Comparison of ENCODE assay signal across 9 cellular contexts in the genomic region with DNA sequence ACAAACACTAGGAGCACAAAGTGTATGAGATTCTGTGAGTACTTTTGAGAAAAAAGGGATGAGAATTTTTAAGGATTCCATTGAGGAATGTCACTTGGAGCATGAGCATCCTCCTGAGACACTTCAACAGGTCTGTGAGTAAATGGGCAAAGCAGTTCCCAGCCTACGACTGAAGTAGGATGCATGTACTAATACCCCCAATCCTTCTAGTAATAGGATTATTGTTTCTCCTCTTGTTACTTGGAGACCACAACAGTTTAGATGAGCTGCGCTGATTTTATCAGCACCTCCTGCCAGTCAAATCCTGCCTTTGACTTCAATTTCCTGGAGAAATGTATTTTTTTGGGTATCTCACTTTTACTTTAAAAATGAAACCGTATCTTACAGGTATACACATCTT. TPM values are rescaled to one million over a fixed set of nuclear protein-coding genes. Genes with fewer than 3 reads are reported as not detected.
A peak's percentile ranks its signal among the peaks of the same experiment; 100 is the strongest.
DNase-seq lines count a peak whose midpoint lies in the region; ATAC-seq, FAIRE-seq and TF ChIP-seq lines count a peak whose summit lies in the region.
"Had no signal": no experiment of that assay in that cellular context is flagged by ENCODE, and none has a peak within 500 bp of the region (broad histone marks: within the 10 kb centered on the region; RNA-seq: fewer than 3 reads in every experiment).

No MANE protein-coding gene starts in this region.

- DNase-seq in AG04449 (ENCODE audit: low read depth, low spot score) (no peak), GM12878 (ENCODE audit: low read depth, low spot score) (no peak), mesothelial cell of epicardium (ENCODE audit: low spot score in 2 of 2, unreplicated experiment in 2 of 2) (no peak), H54 (ENCODE audit: insufficient read length, low spot score) (no peak), mucosa of gallbladder (ENCODE audit: low spot score) (no peak), NOMO-1 treated with DMSO at 0.1 percent for 48 hours (lab: John Stamatoyannopoulos, UW; ENCODE audit: unreplicated experiment) (no peak)
- DNase-seq in stimulated activated CD4-positive, alpha-beta T cell treated with anti-CD3 and anti-CD28 coated beads, Interleukin-12 subunit alpha, Interleukin-12 subunit beta, amount 100 ng/mL, for 4 hours, result no peak

- H3K27ac ChIP-seq in HUES64 (ENCODE audit: low read depth, low read length) (no peak overlapping the region), GM12878 (ENCODE audit: control insufficient read depth, insufficient read depth) (no peak overlapping the region)

- H3K4me3 Mint-ChIP-seq in mesothelial cell of epicardium, result peak overlapping the region; percentile 87

- CTCF ChIA-PET in AG04449 (lab: Yijun Ruan, JAX), result no interaction called here
- CTCF ChIA-PET in GM12878 (lab: Yijun Ruan, JAX), result interaction anchor here (1.1 to 1.2 kb wide), 2 partner anchors 20 to 22 kb away, joined by 3 to 4 read pairs; no protein-coding TSS in a partner anchor

- H3K9ac ChIP-seq in HUES64 (ENCODE audit: low read depth, low read length) (0 out of 2 replicates have a peak overlapping the region, but pooled peaks have one; percentile 19), GM12878 (ENCODE audit: control insufficient read depth, insufficient read depth, low read length) (0 out of 2 replicates have a peak overlapping the region, but pooled peaks have one; percentile 5)

- H4K20me1 ChIP-seq in GM12878 (ENCODE audit: control insufficient read depth, insufficient read depth), result no peaks in the 10 kb centered on the region

- no peaks in the 10 kb centered on the region for H3K27me3 Mint-ChIP-seq in mesothelial cell of epicardium (ENCODE audit: low read depth)

- peaks cover 19% of the 10 kb centered on the region for H3K4me1 Mint-ChIP-seq in mesothelial cell of epicardium

- H3K36me3 ChIP-seq in HUES64 (ENCODE audit: insufficient read depth, low read length) (no peaks in the 10 kb centered on the region), GM12878 (ENCODE audit: control insufficient read depth in 2 of 2, insufficient read depth in 2 of 2, low read length in 1 of 2) (no peaks in the 10 kb centered on the region)

- BruUV-seq in GM12878 (replicated peaks; lab: Mats Ljungman, UMichigan), result TSS peak; percentile 76

- ATAC-seq in GM12878, result no peak

- in situ Hi-C loops in GM12878 (cut with MboI), result no loop called here

- RAD21 ChIA-PET in GM12878 (lab: Charles Lee; ENCODE audit: unreplicated experiment), result interaction anchor here (1.4 kb wide), 1 partner anchor 20 kb away, joined by 4 read pairs; no protein-coding TSS in a partner anchor

- SMC1A ChIA-PET in GM12878 (lab: Charles Lee; ENCODE audit: uncharacterized antibody, unreplicated experiment), result interaction anchor here (0.6 to 1.1 kb wide), 3 partner anchors 21 to 1018 kb away, joined by 3 read pairs; a partner anchor contains a TSS

- WGBS in HUES64, result 100% methylated on average over 2 of the region's 3 CpGs
- 17% methylated on average over 3 of the region's 3 CpGs for WGBS in GM12878 (ENCODE audit: insufficient coverage, insufficient replicate concordance, low lambda C conversion rate, missing lambda C conversion rate)

- TF ChIP-seq POLR2A in GM12878 (IDR thresholded peaks at IDR 0.05; ENCODE audit: low read depth, low read length) (no peak), H54 (IDR thresholded peaks at IDR 0.05; ENCODE audit: low read depth, low read length) (no peak)

- TF ChIP-seq CTCF in AG04449 (IDR thresholded peaks at IDR 0.05; ENCODE audit: insufficient read depth, low read length, missing control alignments) (no peak), GM12878 (IDR thresholded peaks at IDR 0.05 in 2 of 3, conservative IDR thresholded peaks at IDR 0.05 in 1 of 3; ENCODE audit: control insufficient read depth in 2 of 3, extremely low read depth in 1 of 3, insufficient read depth in 1 of 3, low read depth in 3 of 3, low read length in 3 of 3) (no peak), mesothelial cell of epicardium (IDR thresholded peaks at IDR 0.05; ENCODE audit: unreplicated experiment) (no peak)

- H3K79me2 ChIP-seq in GM12878 (ENCODE audit: control insufficient read depth, insufficient read depth, low read length), result no peaks in the 10 kb centered on the region

- H3K9me3 ChIP-seq in HUES64 (ENCODE audit: insufficient read depth, low read depth, low read length), result no peaks in the 10 kb centered on the region
- no peaks in the 10 kb centered on the region; the same call in 2 of the 3 replicates for H3K9me3 ChIP-seq in GM12878 (replicated peaks; ENCODE audit: control insufficient read depth, insufficient read depth, low read length)

- H3K4me2 ChIP-seq in GM12878 (ENCODE audit: control insufficient read depth, insufficient read depth), result peak overlapping the region; percentile 84

- H3K27me3 ChIP-seq in HUES64 (ENCODE audit: insufficient read depth, low read length), result no peaks in the 10 kb centered on the region; the same call in 1 of the 2 replicates
- H3K27me3 ChIP-seq in GM12878 (replicated peaks in 1 of 2; ENCODE audit: control insufficient read depth in 2 of 2, insufficient read depth in 2 of 2, low read length in 1 of 2), result no peaks in the 10 kb centered on the region

- peaks cover under 1% of the 10 kb centered on the region for H3K36me3 Mint-ChIP-seq in mesothelial cell of epicardium

- H2AFZ ChIP-seq in GM12878 (ENCODE audit: control insufficient read depth, low read depth, low read length), result peak overlapping the region; percentile 98

- FAIRE-seq in GM12878 (lab: Jason Lieb, UNC) (no peak), H54 (lab: Jason Lieb, UNC) (no peak)
- FAIRE-seq: endometrium had no signal

- TF ChIP-seq RAD21 in GM12878 (IDR thresholded peaks at IDR 0.05; ENCODE audit: insufficient read depth, low read depth, low read length), result no peak

- intact Hi-C loops in GM12878 (cut with micrococcal nuclease; ENCODE audit: unreplicated experiment), result no loop called here

- TF ChIP-seq EP300 in GM12878 (IDR thresholded peaks at IDR 0.05; ENCODE audit: borderline replicate concordance in 1 of 2, control insufficient read depth in 1 of 2, low read depth in 2 of 2, low read length in 2 of 2), result no peak

- H3K4me1 ChIP-seq in HUES64 (ENCODE audit: insufficient read depth, low read length) (peaks cover 13% of the 10 kb centered on the region; the same call in 1 of the 2 replicates), GM12878 (ENCODE audit: control insufficient read depth, insufficient read depth, low read length) (no peaks in the 10 kb centered on the region)

- POLR2A ChIA-PET in AG04449 (lab: Yijun Ruan, JAX), result no interaction called here
- POLR2A ChIA-PET in GM12878 (lab: Charles Lee), result interaction anchor here (0.9 to 1.1 kb wide), 2 partner anchors 20 to 68 kb away, joined by 3 read pairs; a partner anchor contains a TSS

- peaks cover under 1% of the 10 kb centered on the region for H3K9me3 Mint-ChIP-seq in mesothelial cell of epicardium

- H3K4me3 ChIP-seq in AG04449 (ENCODE audit: low read depth, low read length) (peak overlapping the region; percentile 87), HUES64 (ENCODE audit: low read length) (peak overlapping the region; percentile 69), GM12878 (peak overlapping the region; percentile 78)

- H3K27ac Mint-ChIP-seq in mesothelial cell of epicardium, result peak overlapping the region; percentile 81

TF ChIP-seq in GM12878, 131 proteins besides CTCF, POLR2A, EP300 and RAD21 (continues in another document):
- no peak for TF ChIP-seq MXI1 (IDR thresholded peaks at IDR 0.05; ENCODE audit: low read depth, low read length)

RNA-seq across cellular contexts. Expression of a gene that starts 0.8 kb away (rescaled TPM):
- polyA plus RNA-seq in HUES64 (2013, experiment 1 of 2), result 16.8 TPM
- 21.7 TPM for polyA plus RNA-seq in HUES64 (2013, experiment 2 of 2)
- total RNA-seq in GM12878 (2013; cell fraction: nucleolus; rRNA removed), result 41.7 and 42.0 TPM in 2 replicates
- total RNA-seq in GM12878 (2014; rRNA removed) (2.8 and 3.3 TPM in 2 replicates), GM12878 (2014; rRNA removed; fragmentation: Illumina TruSeq; extraction: Trizol) (2.4 and 2.8 TPM in 2 replicates), GM12878 (2021) (4.1 and 4.8 TPM in 2 replicates), mesothelial cell of epicardium (23.1 to 26.9 TPM (median 24.2 TPM) in 3 replicates), mucosa of gallbladder (24.3 TPM)
- 3.2 TPM for polyA plus RNA-seq in GM12878 (2011; ENCODE audit: low read depth)
- polyA plus RNA-seq in GM12878 (2011; rRNA removed) (5.6 and 6.5 TPM in 2 replicates), GM12878 (2014; fragmentation: Illumina TruSeq; extraction: Trizol) (2.2 and 2.9 TPM in 2 replicates), GM12878 (2014; fragmentation: Nextera tagmentation; extraction: Ambion mirVana) (1 to 10 TPM; 1.2 to 2.3 TPM), GM12878 (2014; rRNA removed) (1.5 TPM in 2 replicates), GM12878 (2016; fragmentation: Nextera tagmentation; extraction: Ambion mirVana) (1 to 10 TPM; 2.3 to 4.5 TPM)
- 2.7 and 3.3 TPM in 2 replicates for polyA plus RNA-seq in GM12878 (2011; cell fraction: cytosol; rRNA removed)
- 3.3 and 5.1 TPM in 2 replicates for polyA plus RNA-seq in GM12878 (2011; cell fraction: nucleus; rRNA removed)
- polyA plus RNA-seq in GM12878 (2012), result 3.2 and 4.1 TPM in 2 replicates
- polyA minus RNA-seq in GM12878 (2011; rRNA and poly(A)+ RNA removed), result 11.0 and 14.5 TPM in 2 replicates
- 3.6 and 5.6 TPM in 2 replicates for polyA minus RNA-seq in GM12878 (2011; cell fraction: cytosol; rRNA and poly(A)+ RNA removed)
- 19.0 and 33.4 TPM in 2 replicates for polyA minus RNA-seq in GM12878 (2011; cell fraction: nucleus; rRNA and poly(A)+ RNA removed)

RNA-seq across cellular contexts. Expression of a gene that starts 21.0 kb away (rescaled TPM):
- 12.2 TPM for polyA plus RNA-seq in HUES64 (2013, experiment 1 of 2)
- 14.8 TPM for polyA plus RNA-seq in HUES64 (2013, experiment 2 of 2)
- 14.0 and 14.6 TPM in 2 replicates for total RNA-seq in GM12878 (2013; cell fraction: nucleolus; rRNA removed)
- total RNA-seq in GM12878 (2014; rRNA removed) (13.9 and 14.8 TPM in 2 replicates), GM12878 (2014; rRNA removed; fragmentation: Illumina TruSeq; extraction: Trizol) (17.7 and 18.5 TPM in 2 replicates), GM12878 (2021) (9.7 and 11.4 TPM in 2 replicates), mesothelial cell of epicardium (17.5 to 20.5 TPM (median 20.3 TPM) in 3 replicates), mucosa of gallbladder (9.2 TPM)
- polyA plus RNA-seq in GM12878 (2011; ENCODE audit: low read depth), result 16.2 TPM
- polyA plus RNA-seq in GM12878 (2011; rRNA removed) (20.2 and 20.3 TPM in 2 replicates), GM12878 (2014; fragmentation: Illumina TruSeq; extraction: Trizol) (20.8 and 25.3 TPM in 2 replicates), GM12878 (2014; fragmentation: Nextera tagmentation; extraction: Ambion mirVana) (1 to 10 TPM; 7.6 to 9.6 TPM), GM12878 (2014; rRNA removed) (16.1 and 16.3 TPM in 2 replicates), GM12878 (2016; fragmentation: Nextera tagmentation; extraction: Ambion mirVana) (10 to 100 TPM; 21.8 to 23.9 TPM)
- 12.6 and 16.5 TPM in 2 replicates for polyA plus RNA-seq in GM12878 (2011; cell fraction: cytosol; rRNA removed)
- polyA plus RNA-seq in GM12878 (2011; cell fraction: nucleus; rRNA removed), result 16.5 and 20.0 TPM in 2 replicates
- 15.2 and 16.0 TPM in 2 replicates for polyA plus RNA-seq in GM12878 (2012)
- 10.7 and 12.9 TPM in 2 replicates for polyA minus RNA-seq in GM12878 (2011; rRNA and poly(A)+ RNA removed)
- polyA minus RNA-seq in GM12878 (2011; cell fraction: cytosol; rRNA and poly(A)+ RNA removed), result 3.5 and 6.7 TPM in 2 replicates
- 14.6 and 20.7 TPM in 2 replicates for polyA minus RNA-seq in GM12878 (2011; cell fraction: nucleus; rRNA and poly(A)+ RNA removed)
